30 cellular contexts compared by ENCODE assay signal in genomic region chr7:138095972-138096935, GRCh38. TPM values are rescaled to one million over a fixed set of nuclear protein-coding genes. Genes with fewer than 3 reads are reported as not detected.
"Had no signal": no experiment of that assay in that cellular context is flagged by ENCODE, and none has a peak within 500 bp of the region (broad histone marks: within the 10 kb centered on the region; RNA-seq: fewer than 3 reads in every experiment).

No MANE protein-coding gene starts in this region.

- H3K36me3 Mint-ChIP-seq: activated naive CD8-positive, alpha-beta T cell; brain had no signal

- H3K9me3 Mint-ChIP-seq: activated CD4-positive, alpha-beta memory T cell treated with anti-CD3 and anti-CD28 coated beads, Interleukin-2, amount 10 ng/mL, durations not matched to agents 7 days and 5 days; activated naive CD4-positive, alpha-beta T cell treated with anti-CD3 and anti-CD28 coated beads for 36 hours; activated T-helper 17 cell treated with anti-CD3 and anti-CD28 coated beads, Interleukin-2, amount 50 U/mL, for 72 hours; central memory CD8-positive, alpha-beta T cell had no signal

- H3K4me1 Mint-ChIP-seq: activated CD4-positive, alpha-beta memory T cell treated with anti-CD3 and anti-CD28 coated beads, Interleukin-2, amount 10 ng/mL, durations not matched to agents 7 days and 5 days; activated T-helper 17 cell treated with anti-CD3 and anti-CD28 coated beads, Interleukin-2, amount 50 U/mL, for 72 hours; brain; central memory CD8-positive, alpha-beta T cell; T-helper 17 cell had no signal

- ATAC-seq: activated T-helper 17 cell treated with anti-CD3 and anti-CD28 coated beads, Interleukin-2, amount 50 U/mL, for 72 hours; T-helper 17 cell had no signal

- DNase-seq: activated CD4-positive, alpha-beta memory T cell treated with anti-CD3 and anti-CD28 coated beads, Interleukin-2, amount 10 ng/mL, durations not matched to agents 7 days and 5 days; activated CD4-positive, alpha-beta T cell treated with anti-CD3 and anti-CD28 coated beads, Interleukin-2, amount 50 U/mL, for 1 hour; activated CD4-positive, CD25-positive, alpha-beta regulatory T cell; activated gamma-delta T cell; activated naive CD4-positive, alpha-beta T cell treated with anti-CD3 and anti-CD28 coated beads for 36 hours; activated T-cell treated with anti-CD3 and anti-CD28 coated beads for 4 hours; activated T-cell treated with anti-CD3 and anti-CD28 coated beads, Interleukin-2, amount 50 U/mL, for 48 hours; Karpas-422; NCI-H1048; NCI-H1694; NCI-H2029; NCI-H2107; NCI-H2171 treated with DMSO at 0.1 percent for 48 hours; NCI-H226; NCI-H526; NCI-H774; PC-9; SIG-M5; T-helper 17 cell; T-helper 9 cell had no signal

- H3K27ac Mint-ChIP-seq: activated CD4-positive, alpha-beta memory T cell treated with anti-CD3 and anti-CD28 coated beads, Interleukin-2, amount 10 ng/mL, durations not matched to agents 7 days and 5 days; activated naive CD4-positive, alpha-beta T cell treated with anti-CD3 and anti-CD28 coated beads for 36 hours; activated naive CD8-positive, alpha-beta T cell; activated T-helper 17 cell treated with anti-CD3 and anti-CD28 coated beads, Interleukin-2, amount 50 U/mL, for 72 hours; T-helper 17 cell had no signal

- H3K4me3 ChIP-seq: K562, PC-9 had no signal

- H3K27ac ChIP-seq: PC-9 had no signal

- H3K4me3 Mint-ChIP-seq: activated CD4-positive, alpha-beta memory T cell treated with anti-CD3 and anti-CD28 coated beads, Interleukin-2, amount 10 ng/mL, durations not matched to agents 7 days and 5 days; activated naive CD4-positive, alpha-beta T cell treated with anti-CD3 and anti-CD28 coated beads for 36 hours; activated naive CD8-positive, alpha-beta T cell; activated T-helper 17 cell treated with anti-CD3 and anti-CD28 coated beads, Interleukin-2, amount 50 U/mL, for 72 hours; brain; central memory CD8-positive, alpha-beta T cell; T-helper 17 cell had no signal

RNA-seq across cellular contexts. Expression of gene AKR1D1, which starts 20.0 kb away (rescaled TPM):
- total RNA-seq: activated CD4-positive, alpha-beta memory T cell treated with anti-CD3 and anti-CD28 coated beads, Interleukin-2, amount 10 ng/mL, durations not matched to agents 7 days and 5 days; activated CD8-positive, alpha-beta memory T cell treated with anti-CD3 and anti-CD28 coated beads for 36 hours; activated naive CD4-positive, alpha-beta T cell treated with anti-CD3 and anti-CD28 coated beads for 36 hours; activated T-helper 17 cell treated with anti-CD3 and anti-CD28 coated beads, Interleukin-2, amount 50 U/mL, for 72 hours; astrocyte; K562; M059J; NCI-H460; PC-9; RPMI7951; T-helper 17 cell had no signal
